1 cellular context compared by ENCODE assay signal in the genomic region with DNA sequence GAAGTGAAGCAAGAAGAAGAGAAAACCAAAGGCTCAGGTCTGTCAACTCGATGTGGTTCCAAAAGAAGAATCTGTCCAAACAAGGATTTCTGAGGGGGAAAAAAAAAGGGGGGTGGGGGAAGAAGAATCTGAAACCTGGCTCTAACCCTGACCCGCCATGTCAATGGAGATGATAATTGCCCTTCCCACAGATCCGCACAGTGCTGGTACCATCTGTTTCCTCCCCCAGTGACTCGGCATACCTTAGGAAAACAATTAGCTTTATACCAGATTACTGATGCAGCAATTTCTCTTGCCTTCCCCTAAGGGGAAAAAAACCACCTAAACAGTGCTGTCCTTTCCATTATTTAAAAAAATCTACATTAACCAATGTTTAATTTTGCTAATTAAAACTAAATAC.
A peak's percentile ranks its signal among the peaks of the same experiment; 100 is the strongest.
TF ChIP-seq lines count a peak whose summit lies in the region.

No MANE protein-coding gene starts in this region.

TF ChIP-seq in K562, 482 proteins besides CTCF, POLR2A, EP300 and RAD21:
- TF ChIP-seq ZNF347 (CRISPR knock-in tag; IDR thresholded peaks at IDR 0.05; ENCODE audit: low read depth) (no peak), ZNF140 (CRISPR knock-in tag; IDR thresholded peaks at IDR 0.05) (no peak), MTF1 (CRISPR knock-in tag; IDR thresholded peaks at IDR 0.05; ENCODE audit: borderline replicate concordance) (no peak), ZC3H8 (IDR thresholded peaks at IDR 0.05) (no peak), CXXC5 (CRISPR knock-in tag; IDR thresholded peaks at IDR 0.05) (0 out of 2 replicates have a peak, but pooled peaks have one; percentile 21), MAFG (tag; conservative IDR thresholded peaks at IDR 0.05) (peak; percentile 53), HNRNPK (IDR thresholded peaks at IDR 0.05; ENCODE audit: low read depth, low read length, poor library complexity, severe bottlenecking) (no peak), CEBPZ (IDR thresholded peaks at IDR 0.05; ENCODE audit: borderline replicate concordance, low read depth, low read length) (no peak), C11orf30 (IDR thresholded peaks at IDR 0.05; ENCODE audit: low read depth) (peak; percentile 66), ZNF316 (IDR thresholded peaks at IDR 0.05) (peak; percentile 60), ZZZ3 (IDR thresholded peaks at IDR 0.05) (no peak), ZBTB49 (CRISPR knock-in tag; IDR thresholded peaks at IDR 0.05; ENCODE audit: borderline replicate concordance) (no peak), GABPB2 (CRISPR knock-in tag; conservative IDR thresholded peaks at IDR 0.05) (no peak), NFE2 (IDR thresholded peaks at IDR 0.05; ENCODE audit: low read depth) (0 out of 2 replicates have a peak, but pooled peaks have one; percentile 28), ETV5 (CRISPR knock-in tag; IDR thresholded peaks at IDR 0.05; ENCODE audit: low read depth) (no peak), ZNF436 (CRISPR knock-in tag; IDR thresholded peaks at IDR 0.05) (no peak), NBN (IDR thresholded peaks at IDR 0.05; ENCODE audit: low read depth) (no peak), HDAC2 (IDR thresholded peaks at IDR 0.05) (no peak), CBFA2T3 (IDR thresholded peaks at IDR 0.05) (0 out of 2 replicates have a peak, but pooled peaks have one; percentile 15), ZNF408 (CRISPR knock-in tag; IDR thresholded peaks at IDR 0.05; ENCODE audit: low read depth) (no peak)
- TF ChIP-seq, protein P1, sequence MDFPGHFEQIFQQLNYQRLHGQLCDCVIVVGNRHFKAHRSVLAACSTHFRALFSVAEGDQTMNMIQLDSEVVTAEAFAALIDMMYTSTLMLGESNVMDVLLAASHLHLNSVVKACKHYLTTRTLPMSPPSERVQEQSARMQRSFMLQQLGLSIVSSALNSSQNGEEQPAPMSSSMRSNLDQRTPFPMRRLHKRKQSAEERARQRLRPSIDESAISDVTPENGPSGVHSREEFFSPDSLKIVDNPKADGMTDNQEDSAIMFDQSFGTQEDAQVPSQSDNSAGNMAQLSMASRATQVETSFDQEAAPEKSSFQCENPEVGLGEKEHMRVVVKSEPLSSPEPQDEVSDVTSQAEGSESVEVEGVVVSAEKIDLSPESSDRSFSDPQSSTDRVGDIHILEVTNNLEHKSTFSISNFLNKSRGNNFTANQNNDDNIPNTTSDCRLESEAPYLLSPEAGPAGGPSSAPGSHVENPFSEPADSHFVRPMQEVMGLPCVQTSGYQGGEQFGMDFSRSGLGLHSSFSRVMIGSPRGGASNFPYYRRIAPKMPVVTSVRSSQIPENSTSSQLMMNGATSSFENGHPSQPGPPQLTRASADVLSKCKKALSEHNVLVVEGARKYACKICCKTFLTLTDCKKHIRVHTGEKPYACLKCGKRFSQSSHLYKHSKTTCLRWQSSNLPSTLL (IDR thresholded peaks at IDR 0.05), result no peak
- TF ChIP-seq, protein P2, sequence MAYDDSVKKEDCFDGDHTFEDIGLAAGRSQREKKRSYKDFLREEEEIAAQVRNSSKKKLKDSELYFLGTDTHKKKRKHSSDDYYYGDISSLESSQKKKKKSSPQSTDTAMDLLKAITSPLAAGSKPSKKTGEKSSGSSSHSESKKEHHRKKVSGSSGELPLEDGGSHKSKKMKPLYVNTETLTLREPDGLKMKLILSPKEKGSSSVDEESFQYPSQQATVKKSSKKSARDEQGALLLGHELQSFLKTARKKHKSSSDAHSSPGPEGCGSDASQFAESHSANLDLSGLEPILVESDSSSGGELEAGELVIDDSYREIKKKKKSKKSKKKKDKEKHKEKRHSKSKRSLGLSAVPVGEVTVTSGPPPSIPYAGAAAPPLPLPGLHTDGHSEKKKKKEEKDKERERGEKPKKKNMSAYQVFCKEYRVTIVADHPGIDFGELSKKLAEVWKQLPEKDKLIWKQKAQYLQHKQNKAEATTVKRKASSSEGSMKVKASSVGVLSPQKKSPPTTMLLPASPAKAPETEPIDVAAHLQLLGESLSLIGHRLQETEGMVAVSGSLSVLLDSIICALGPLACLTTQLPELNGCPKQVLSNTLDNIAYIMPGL (CRISPR knock-in tag; IDR thresholded peaks at IDR 0.05), result no peak
- TF ChIP-seq, protein P3, sequence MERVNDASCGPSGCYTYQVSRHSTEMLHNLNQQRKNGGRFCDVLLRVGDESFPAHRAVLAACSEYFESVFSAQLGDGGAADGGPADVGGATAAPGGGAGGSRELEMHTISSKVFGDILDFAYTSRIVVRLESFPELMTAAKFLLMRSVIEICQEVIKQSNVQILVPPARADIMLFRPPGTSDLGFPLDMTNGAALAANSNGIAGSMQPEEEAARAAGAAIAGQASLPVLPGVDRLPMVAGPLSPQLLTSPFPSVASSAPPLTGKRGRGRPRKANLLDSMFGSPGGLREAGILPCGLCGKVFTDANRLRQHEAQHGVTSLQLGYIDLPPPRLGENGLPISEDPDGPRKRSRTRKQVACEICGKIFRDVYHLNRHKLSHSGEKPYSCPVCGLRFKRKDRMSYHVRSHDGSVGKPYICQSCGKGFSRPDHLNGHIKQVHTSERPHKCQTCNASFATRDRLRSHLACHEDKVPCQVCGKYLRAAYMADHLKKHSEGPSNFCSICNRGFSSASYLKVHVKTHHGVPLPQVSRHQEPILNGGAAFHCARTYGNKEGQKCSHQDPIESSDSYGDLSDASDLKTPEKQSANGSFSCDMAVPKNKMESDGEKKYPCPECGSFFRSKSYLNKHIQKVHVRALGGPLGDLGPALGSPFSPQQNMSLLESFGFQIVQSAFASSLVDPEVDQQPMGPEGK (CRISPR knock-in tag; IDR thresholded peaks at IDR 0.05; ENCODE audit: borderline replicate concordance), result no peak
- TF ChIP-seq, protein P4, sequence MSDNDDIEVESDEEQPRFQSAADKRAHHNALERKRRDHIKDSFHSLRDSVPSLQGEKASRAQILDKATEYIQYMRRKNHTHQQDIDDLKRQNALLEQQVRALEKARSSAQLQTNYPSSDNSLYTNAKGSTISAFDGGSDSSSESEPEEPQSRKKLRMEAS (CRISPR knock-in tag; IDR thresholded peaks at IDR 0.05), result no peak
TF ChIP-seq in K562: peak in this region for 6.
